ENCODE assay signal across 19 cellular contexts in genomic region chr20:57648878-57649616, GRCh38. TPM values are rescaled to one million over a fixed set of nuclear protein-coding genes. Genes with fewer than 3 reads are reported as not detected.
"Had no signal": no experiment of that assay in that cellular context is flagged by ENCODE, and none has a peak within 500 bp of the region (broad histone marks: within the 10 kb centered on the region; RNA-seq: fewer than 3 reads in every experiment).

No MANE protein-coding gene starts in this region.

- ATAC-seq: activated T-cell treated with anti-CD3 and anti-CD28 coated beads, Interleukin-2, amount 50 U/mL, for 72 hours; effector memory CD8-positive, alpha-beta T cell; left lung; natural killer cell; sciatic nerve; T-cell had no signal

- H3K4me3 ChIP-seq: left lung had no signal

- H3K4me1 ChIP-seq: left lung had no signal

- DNase-seq: activated B cell treated with CpG ODN at 0.5 μM for 24 hours; activated CD4-positive, alpha-beta T cell treated with anti-CD3 and anti-CD28 coated beads, Interleukin-2, amount 50 U/mL, for 1 hour; activated naive CD4-positive, alpha-beta T cell; activated T-cell treated with anti-CD3 and anti-CD28 coated beads, Interleukin-2, amount 50 U/mL, for 72 hours; central memory CD4-positive, alpha-beta T cell; cortex of kidney; effector memory CD8-positive, alpha-beta T cell; erythroblast; left lung; natural killer cell; nucleus accumbens; stimulated activated naive CD4-positive, alpha-beta T cell treated with Interleukin-2 at 50 U/mL for 16 hours had no signal

- H3K27ac ChIP-seq: left lung had no signal

- H3K36me3 Mint-ChIP-seq: natural killer cell, type B pancreatic cell had no signal

- H3K27ac Mint-ChIP-seq: activated B cell treated with CpG ODN at 0.5 μM for 24 hours; activated T-cell treated with anti-CD3 and anti-CD28 coated beads, Interleukin-2, amount 50 U/mL, for 72 hours; effector memory CD8-positive, alpha-beta T cell; memory B cell; natural killer cell; progenitor cell of endocrine pancreas; T-cell; type B pancreatic cell had no signal

- H3K27me3 ChIP-seq: left lung had no signal

- H3K27me3 Mint-ChIP-seq: activated B cell treated with CpG ODN at 0.5 μM for 24 hours, memory B cell, T-cell had no signal

- H3K4me3 Mint-ChIP-seq: activated B cell treated with CpG ODN at 0.5 μM for 24 hours; activated T-cell treated with anti-CD3 and anti-CD28 coated beads, Interleukin-2, amount 50 U/mL, for 72 hours; effector memory CD8-positive, alpha-beta T cell; memory B cell; natural killer cell; T-cell; type B pancreatic cell had no signal

- H3K4me1 Mint-ChIP-seq: activated B cell treated with CpG ODN at 0.5 μM for 24 hours, natural killer cell had no signal

RNA-seq across cellular contexts. Expression of gene ZBP1, which starts 28.8 kb away (rescaled TPM):
- total RNA-seq: glomerular endothelial cell, progenitor cell of endocrine pancreas, SK-MEL-5 had no signal
